Comparison of ENCODE assay signal across 1 cellular context in genomic region chr6:63507096-63507495, GRCh38.
TF ChIP-seq lines count a peak whose summit lies in the region.

No MANE protein-coding gene starts in this region.

TF ChIP-seq in A549, 52 proteins besides CTCF, POLR2A, EP300 and RAD21 (continued from another document):
- TF ChIP-seq, protein P1, sequence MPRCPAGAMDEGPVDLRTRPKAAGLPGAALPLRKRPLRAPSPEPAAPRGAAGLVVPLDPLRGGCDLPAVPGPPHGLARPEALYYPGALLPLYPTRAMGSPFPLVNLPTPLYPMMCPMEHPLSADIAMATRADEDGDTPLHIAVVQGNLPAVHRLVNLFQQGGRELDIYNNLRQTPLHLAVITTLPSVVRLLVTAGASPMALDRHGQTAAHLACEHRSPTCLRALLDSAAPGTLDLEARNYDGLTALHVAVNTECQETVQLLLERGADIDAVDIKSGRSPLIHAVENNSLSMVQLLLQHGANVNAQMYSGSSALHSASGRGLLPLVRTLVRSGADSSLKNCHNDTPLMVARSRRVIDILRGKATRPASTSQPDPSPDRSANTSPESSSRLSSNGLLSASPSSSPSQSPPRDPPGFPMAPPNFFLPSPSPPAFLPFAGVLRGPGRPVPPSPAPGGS (IDR thresholded peaks at IDR 0.05): no peak
